13 cellular contexts compared by ENCODE assay signal in genomic region chr18:47944972-47945843, GRCh38. TPM values are rescaled to one million over a fixed set of nuclear protein-coding genes. Genes with fewer than 3 reads are reported as not detected.
DNase-seq lines count a peak whose midpoint lies in the region; ATAC-seq and TF ChIP-seq lines count a peak whose summit lies in the region.
"Had no signal": no experiment of that assay in that cellular context is flagged by ENCODE, and none has a peak within 500 bp of the region (broad histone marks: within the 10 kb centered on the region; RNA-seq: fewer than 3 reads in every experiment).

No MANE protein-coding gene starts in this region.

- peaks cover 0 to 6% (median 0%) of the 10 kb centered on the region in 4 donors for H3K4me1 ChIP-seq in tibial nerve
- H3K4me1 ChIP-seq: ascending aorta, Caco-2, sigmoid colon had no signal

- no peak overlapping the region for H3K27ac Mint-ChIP-seq in activated naive CD8-positive, alpha-beta T cell treated with anti-CD3 and anti-CD28 coated beads, Interleukin-2, amount 50 U/mL, for 24 hours

- H3K27me3 Mint-ChIP-seq in activated naive CD8-positive, alpha-beta T cell treated with anti-CD3 and anti-CD28 coated beads, Interleukin-2, amount 50 U/mL, for 24 hours: no peaks in the 10 kb centered on the region

- WGBS in tibial nerve, 2 donors: 73 to 79% methylated on average over 6 of the region's 6 CpGs

- H3K36me3 Mint-ChIP-seq in activated naive CD8-positive, alpha-beta T cell treated with anti-CD3 and anti-CD28 coated beads, Interleukin-2, amount 50 U/mL, for 24 hours (ENCODE audit: low read depth): no peaks in the 10 kb centered on the region

- TF ChIP-seq CTCF in GM12865 (IDR thresholded peaks at IDR 0.05; ENCODE audit: insufficient read depth, low read depth, low read length, missing control alignments) (no peak), kidney epithelial cell (IDR thresholded peaks at IDR 0.05; ENCODE audit: insufficient read depth, low read length, poor library complexity, severe bottlenecking) (no peak), tibial nerve (IDR thresholded peaks at IDR 0.05) (no peak)

- TF ChIP-seq POLR2A in tibial nerve (IDR thresholded peaks at IDR 0.05): no peak

- H3K36me3 ChIP-seq in kidney epithelial cell (ENCODE audit: control insufficient read depth, insufficient read depth, low read length) (no peaks in the 10 kb centered on the region), tibial nerve (no peaks in the 10 kb centered on the region)
- H3K36me3 ChIP-seq: ascending aorta, sigmoid colon had no signal

- H3K4me3 ChIP-seq in GM12865 (ENCODE audit: low read depth, low read length): no peak overlapping the region
- no peak overlapping the region for H3K4me3 ChIP-seq in kidney epithelial cell (ENCODE audit: low read depth, low read length)
- H3K4me3 ChIP-seq in tibial nerve: no peak overlapping the region
- H3K4me3 ChIP-seq: ascending aorta, sigmoid colon had no signal

- no peak overlapping the region for H3K4me3 Mint-ChIP-seq in activated naive CD8-positive, alpha-beta T cell treated with anti-CD3 and anti-CD28 coated beads, Interleukin-2, amount 50 U/mL, for 24 hours

- no peaks in the 10 kb centered on the region for H3K9me3 ChIP-seq in tibial nerve
- H3K9me3 ChIP-seq: ascending aorta, Caco-2, sigmoid colon had no signal

- no peaks in the 10 kb centered on the region for H3K27me3 ChIP-seq in kidney epithelial cell (ENCODE audit: control insufficient read depth, insufficient read depth, low read length)
- no peaks in the 10 kb centered on the region for H3K27me3 ChIP-seq in tibial nerve
- H3K27me3 ChIP-seq: ascending aorta, sigmoid colon had no signal

- peaks cover 5% of the 10 kb centered on the region for H3K9me3 Mint-ChIP-seq in activated naive CD8-positive, alpha-beta T cell treated with anti-CD3 and anti-CD28 coated beads, Interleukin-2, amount 50 U/mL, for 24 hours

- no peak overlapping the region for H3K27ac ChIP-seq in tibial nerve
- H3K27ac ChIP-seq: ascending aorta, sigmoid colon had no signal

- peaks cover 12% of the 10 kb centered on the region for H3K4me1 Mint-ChIP-seq in activated naive CD8-positive, alpha-beta T cell treated with anti-CD3 and anti-CD28 coated beads, Interleukin-2, amount 50 U/mL, for 24 hours

- ATAC-seq in activated naive CD8-positive, alpha-beta T cell treated with anti-CD3 and anti-CD28 coated beads, Interleukin-2, amount 50 U/mL, for 24 hours: peak; percentile 98
- ATAC-seq in HG02610 (IDR thresholded peaks at IDR 0.05; ENCODE audit: unreplicated experiment): no peak
- ATAC-seq in left lobe of liver: no peak

- peak; percentile 16 for DNase-seq in GM12865 (ENCODE audit: low read depth)
- DNase-seq in HT1080 (ENCODE audit: low read depth): peak; percentile 78
- no peak for DNase-seq in activated naive CD8-positive, alpha-beta T cell treated with anti-CD3 and anti-CD28 coated beads, Interleukin-2, amount 50 U/mL, for 24 hours
- peak; percentile 83 for DNase-seq in kidney epithelial cell (ENCODE audit: low read depth)
- no peak for DNase-seq in tibial nerve (ENCODE audit: low spot score in 2 of 2)
- no peak for DNase-seq in left lobe of liver (ENCODE audit: low spot score)
- no peak for DNase-seq in nucleus accumbens (lab: John Stamatoyannopoulos, UW)
- DNase-seq: activated CD4-positive, CD25-positive, alpha-beta regulatory T cell treated with anti-CD3 and anti-CD28 coated beads, Interleukin-2, amount 50 U/mL, for 72 hours; Caco-2; glutamatergic neuron; sigmoid colon had no signal

- TF ChIP-seq EP300 in tibial nerve (IDR thresholded peaks at IDR 0.05): no peak

RNA-seq across cellular contexts. Expression of gene SMAD2, which starts 14.7 kb away (rescaled TPM):
- total RNA-seq in HT1080 (2014; rRNA removed; shearing (Covaris generic)): 72.0 and 72.7 TPM in 2 replicates
- polyA plus RNA-seq in HT1080 (2015; cell fraction: cytosol; rRNA removed): 73.3 and 89.9 TPM in 2 replicates
- polyA plus RNA-seq in HT1080 (2015; cell fraction: nucleus; rRNA removed): 49.0 and 53.1 TPM in 2 replicates
- 98.2 and 122 TPM in 2 replicates for total RNA-seq in kidney epithelial cell
- total RNA-seq in tibial nerve: 10 to 100 TPM; 34.8 to 54.5 (median 45.5) TPM
- total RNA-seq in left lobe of liver: 30.2 TPM

Comparison
In these comparisons a context has a peak if more than half of its experiments do, and no peak if none do; other contexts are left out.
1. DNase-seq: peak in GM12865 (single experiment), HT1080 (single experiment) and kidney epithelial cell (single experiment); none in activated naive CD8-positive, alpha-beta T cell treated with anti-CD3 and anti-CD28 coated beads, Interleukin-2, amount 50 U/mL, for 24 hours (single experiment), tibial nerve (0 of 2), left lobe of liver (single experiment) and nucleus accumbens (0 of 56).